Comparison of ENCODE assay signal across 8 cellular contexts in genomic region chr16:57377080-57377841, GRCh38. TPM values are rescaled to one million over a fixed set of nuclear protein-coding genes. Genes with fewer than 3 reads are reported as not detected.
DNase-seq lines count a peak whose midpoint lies in the region; ATAC-seq lines count a peak whose summit lies in the region.

No MANE protein-coding gene starts in this region.

- H3K36me3 Mint-ChIP-seq in activated naive CD8-positive, alpha-beta T cell treated with anti-CD3 and anti-CD28 coated beads, Interleukin-2, amount 10 ng/mL, durations not matched to agents 7 days and 5 days: no peaks in the 10 kb centered on the region

- ATAC-seq in GM19438 (IDR thresholded peaks at IDR 0.05; ENCODE audit: low read depth, unreplicated experiment) (peak; percentile 67), HG03432 (IDR thresholded peaks at IDR 0.05; ENCODE audit: unreplicated experiment) (peak; percentile 86)
- ATAC-seq in activated naive CD8-positive, alpha-beta T cell treated with anti-CD3 and anti-CD28 coated beads, Interleukin-2, amount 10 ng/mL, durations not matched to agents 7 days and 5 days (ENCODE audit: low read depth): peak; percentile 62

- peaks cover 2% of the 10 kb centered on the region for H3K27me3 Mint-ChIP-seq in activated naive CD8-positive, alpha-beta T cell treated with anti-CD3 and anti-CD28 coated beads, Interleukin-2, amount 10 ng/mL, durations not matched to agents 7 days and 5 days

- DNase-seq in ELF-1 (ENCODE audit: low read depth, low spot score) (peak; percentile 79), NCI-H1105 (lab: John Stamatoyannopoulos, UW) (no peak), NCI-H1436 (lab: John Stamatoyannopoulos, UW) (no peak), cerebellar cortex (ENCODE audit: low spot score) (no peak)
- DNase-seq in activated naive CD8-positive, alpha-beta T cell treated with anti-CD3 and anti-CD28 coated beads, Interleukin-2, amount 10 ng/mL, durations not matched to agents 7 days and 5 days: no peak
- DNase-seq in stimulated activated CD4-positive, alpha-beta T cell treated with anti-CD3 and anti-CD28 coated beads, Interleukin-15, amount 100 ng/mL, for 48 hours (ENCODE audit: low read depth in 2 of 2): peak; percentile 30 to 35

- POLR2A ChIA-PET in activated naive CD8-positive, alpha-beta T cell treated with anti-CD3 and anti-CD28 coated beads, Interleukin-2, amount 10 ng/mL, durations not matched to agents 7 days and 5 days (lab: Charles Lee): no interaction called here

- H3K4me1 Mint-ChIP-seq in activated naive CD8-positive, alpha-beta T cell treated with anti-CD3 and anti-CD28 coated beads, Interleukin-2, amount 10 ng/mL, durations not matched to agents 7 days and 5 days: peaks cover 9% of the 10 kb centered on the region

- no peak overlapping the region for H3K4me3 Mint-ChIP-seq in activated naive CD8-positive, alpha-beta T cell treated with anti-CD3 and anti-CD28 coated beads, Interleukin-2, amount 10 ng/mL, durations not matched to agents 7 days and 5 days

- no peak overlapping the region for H3K27ac Mint-ChIP-seq in activated naive CD8-positive, alpha-beta T cell treated with anti-CD3 and anti-CD28 coated beads, Interleukin-2, amount 10 ng/mL, durations not matched to agents 7 days and 5 days

- H3K9me3 Mint-ChIP-seq in activated naive CD8-positive, alpha-beta T cell treated with anti-CD3 and anti-CD28 coated beads, Interleukin-2, amount 10 ng/mL, durations not matched to agents 7 days and 5 days: no peaks in the 10 kb centered on the region

RNA-seq across cellular contexts. Expression of gene CX3CL1, which starts 5.0 kb away (rescaled TPM):
- total RNA-seq in activated naive CD8-positive, alpha-beta T cell treated with anti-CD3 and anti-CD28 coated beads, Interleukin-2, amount 10 ng/mL, durations not matched to agents 7 days and 5 days: not detected

RNA-seq across cellular contexts. Expression of gene CCL22, which starts 18.7 kb away (rescaled TPM):
- under 1 TPM; 0.17 to 0.33 TPM for total RNA-seq in activated naive CD8-positive, alpha-beta T cell treated with anti-CD3 and anti-CD28 coated beads, Interleukin-2, amount 10 ng/mL, durations not matched to agents 7 days and 5 days

RNA-seq across cellular contexts. Expression of gene CCL17, which starts 27.3 kb away (rescaled TPM):
- total RNA-seq in activated naive CD8-positive, alpha-beta T cell treated with anti-CD3 and anti-CD28 coated beads, Interleukin-2, amount 10 ng/mL, durations not matched to agents 7 days and 5 days: not detected

Comparison
In these comparisons a context has a peak if more than half of its experiments do, and no peak if none do; other contexts are left out.
1. DNase-seq: peak in ELF-1 (single experiment) and stimulated activated CD4-positive, alpha-beta T cell treated with anti-CD3 and anti-CD28 coated beads, Interleukin-15, amount 100 ng/mL, for 48 hours (2 of 2); none in activated naive CD8-positive, alpha-beta T cell treated with anti-CD3 and anti-CD28 coated beads, Interleukin-2, amount 10 ng/mL, durations not matched to agents 7 days and 5 days (single experiment), NCI-H1105 (single experiment), NCI-H1436 (single experiment) and cerebellar cortex (single experiment).
2. Peak in every context shown above with its lines, with median percentiles within 50 percentile points of each other: ATAC-seq.